Comparison of ENCODE assay signal across 14 cellular contexts in the genomic region with DNA sequence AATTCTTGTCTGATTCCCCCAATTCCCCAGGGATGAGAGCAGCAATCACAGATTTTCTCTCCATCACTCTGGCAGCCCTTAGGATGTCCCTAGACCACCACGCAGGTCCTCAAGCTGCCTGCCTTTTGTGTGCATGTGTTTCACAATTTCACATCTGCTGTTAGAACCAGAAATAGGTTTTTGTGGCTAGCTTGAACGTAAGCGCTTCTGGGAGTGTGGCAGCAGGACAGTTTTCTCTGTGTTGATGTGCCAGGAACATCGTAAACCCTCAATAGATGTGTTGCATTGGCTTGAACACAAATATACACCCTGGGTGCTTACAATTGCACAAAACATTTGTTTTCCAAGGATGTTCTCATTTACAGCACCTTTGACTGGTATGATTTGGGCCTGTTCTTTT.
DNase-seq lines count a peak whose midpoint lies in the region; ATAC-seq and TF ChIP-seq lines count a peak whose summit lies in the region.
"Had no signal": no experiment of that assay in that cellular context is flagged by ENCODE, and none has a peak within 500 bp of the region (broad histone marks: within the 10 kb centered on the region; RNA-seq: fewer than 3 reads in every experiment).

No MANE protein-coding gene starts in this region.

- DNase-seq in NCI-H2171 treated with DMSO at 0.1 percent for 48 hours (lab: John Stamatoyannopoulos, UW), result peak; percentile 39
- no peak for DNase-seq in NCI-H2171 (lab: John Stamatoyannopoulos, UW)
- DNase-seq in EL, result no peak
- no peak for DNase-seq in stimulated activated CD4-positive, alpha-beta T cell treated with anti-CD3 and anti-CD28 coated beads, Interleukin-1b, Interleukin-23, amount 100 ng/mL, for 48 hours
- DNase-seq: CD8-positive, alpha-beta memory T cell; DMS79; NCI-H1092 treated with DMSO at 0.1 percent for 48 hours; NCI-H774 had no signal

- H3K9me3 Mint-ChIP-seq in brain (no peaks in the 10 kb centered on the region), nephron (no peaks in the 10 kb centered on the region)
- H3K9me3 Mint-ChIP-seq: CD8-positive, alpha-beta memory T cell had no signal

- H3K27me3 Mint-ChIP-seq in brain (peaks cover 11% of the 10 kb centered on the region), nephron (ENCODE audit: low read depth) (peaks cover 3% of the 10 kb centered on the region)

- TF ChIP-seq CTCF in brain (conservative IDR thresholded peaks at IDR 0.05) (no peak), nephron (IDR thresholded peaks at IDR 0.05; ENCODE audit: unreplicated experiment in 3 of 3) (no peak)

- H3K4me3 Mint-ChIP-seq in brain (no peak overlapping the region), nephron (no peak overlapping the region)
- H3K4me3 Mint-ChIP-seq: CD8-positive, alpha-beta memory T cell had no signal

- H3K27ac Mint-ChIP-seq in brain, result peak overlapping the region in 3 of 5 experiments; percentile 33 to 78 (median 74)
- peak overlapping the region in 2 of 3 experiments; percentile 24 for H3K27ac Mint-ChIP-seq in nephron
- H3K27ac Mint-ChIP-seq: CD8-positive, alpha-beta memory T cell had no signal

- H3K36me3 Mint-ChIP-seq in brain (no peaks in the 10 kb centered on the region), nephron (ENCODE audit: low read depth) (no peaks in the 10 kb centered on the region)
- H3K36me3 Mint-ChIP-seq: CD8-positive, alpha-beta memory T cell had no signal

- ATAC-seq in HG03565 (IDR thresholded peaks at IDR 0.05; ENCODE audit: unreplicated experiment), result no peak
- ATAC-seq in GM19023 (IDR thresholded peaks at IDR 0.05; ENCODE audit: unreplicated experiment), result no peak
- ATAC-seq: Panc1, Right ventricle myocardium inferior had no signal

- H3K4me1 Mint-ChIP-seq in brain (peaks cover 19% of the 10 kb centered on the region), nephron (peaks cover 15% of the 10 kb centered on the region)
- H3K4me1 Mint-ChIP-seq: CD8-positive, alpha-beta memory T cell had no signal
